In the genomic region with DNA sequence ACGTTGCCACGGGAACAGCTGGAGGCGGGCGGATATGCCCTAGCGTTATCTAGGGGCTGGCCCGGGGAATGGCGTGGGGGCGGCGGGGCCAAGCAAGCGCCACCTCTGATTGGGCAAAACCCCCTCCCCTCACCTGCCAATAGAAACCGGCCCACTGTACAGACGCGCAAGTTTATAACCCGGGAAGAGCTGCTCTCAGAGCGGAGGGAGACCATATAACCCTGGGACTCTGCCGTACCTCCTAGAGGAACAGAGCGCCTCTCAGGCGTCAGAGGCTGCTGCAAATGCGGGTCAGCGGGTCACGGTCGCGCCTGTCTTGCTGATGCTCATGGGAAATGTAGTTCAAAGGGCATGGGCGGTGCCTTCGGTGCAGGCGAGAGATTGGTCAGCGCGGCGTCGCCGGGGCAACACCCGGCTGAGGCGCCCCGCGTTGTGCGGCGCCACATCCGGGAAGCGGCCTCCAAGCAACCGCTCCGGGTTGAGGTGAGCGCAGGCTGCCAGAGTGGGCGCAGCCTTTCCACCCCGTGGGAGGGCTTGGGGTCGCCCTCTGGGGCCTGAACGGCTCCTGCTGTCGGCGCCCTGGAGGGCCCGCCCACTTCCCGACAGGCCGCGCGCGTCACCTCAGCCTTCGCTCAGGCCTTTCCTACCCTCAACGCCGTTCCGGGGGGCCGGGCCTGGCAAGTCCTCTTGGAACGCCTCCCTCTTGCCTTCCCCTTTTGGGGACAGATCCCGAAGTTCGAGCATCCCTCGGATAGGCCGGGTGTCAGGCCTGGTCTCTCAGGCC, we compare ENCODE assay signal across 8 cellular contexts. TPM values are rescaled to one million over a fixed set of nuclear protein-coding genes. Genes with fewer than 3 reads are reported as not detected.
A peak's percentile ranks its signal among the peaks of the same experiment; 100 is the strongest.
DNase-seq lines count a peak whose midpoint lies in the region; ATAC-seq and TF ChIP-seq lines count a peak whose summit lies in the region.

A gene (plus strand): TSS at position 639 of the 784 bp plus-strand sequence. CDS start 867 bp downstream, outside the sequence.

- peaks cover 18% of the 10 kb centered on the region for H3K36me3 ChIP-seq in BJ (ENCODE audit: control insufficient read depth, insufficient read depth, low read length)

- no peaks in the 10 kb centered on the region for H3K27me3 ChIP-seq in BJ (ENCODE audit: control insufficient read depth, insufficient read depth, low read length)

- ATAC-seq in HG03457 (IDR thresholded peaks at IDR 0.05; ENCODE audit: unreplicated experiment), result peak; percentile 61

- CTCF ChIA-PET in BJ (lab: Yijun Ruan, JAX), result no interaction called here

- H3K27ac ChIP-seq in cingulate gyrus (ENCODE audit: low read depth, low read length), result peak within 1 kb of the TSS; percentile 89

- no peak for TF ChIP-seq CTCF in BJ (IDR thresholded peaks at IDR 0.05; ENCODE audit: insufficient read depth, low read depth, low read length)

- H3K4me3 ChIP-seq in BJ (ENCODE audit: low read depth, low read length), result peak within 1 kb of the TSS; percentile 62

- POLR2A ChIA-PET in BJ (lab: Charles Lee), result no interaction called here

- DNase-seq in BJ (ENCODE audit: low read depth) (peak; percentile 84), GM19240 (ENCODE audit: insufficient read length, low spot score) (peak; percentile 97), NCI-H524 (lab: John Stamatoyannopoulos, UW) (peak; percentile 95 to 98), kidney glomerular epithelial cell (lab: John Stamatoyannopoulos, UW) (peak; percentile 96)
- DNase-seq in activated CD4-positive, alpha-beta T cell treated with anti-CD3 and anti-CD28 coated beads for 4 hours, result peak; percentile 94
- DNase-seq in stimulated activated CD4-positive, alpha-beta T cell treated with anti-CD3 and anti-CD28 coated beads, Interleukin-15, amount 100 ng/mL, for 48 hours (ENCODE audit: low read depth in 2 of 2), result peak; percentile 92 to 95

RNA-seq across cellular contexts. Expression of the gene that starts here (rescaled TPM):
- 5.0 and 8.2 TPM in 2 replicates for polyA plus RNA-seq in BJ (2011; rRNA removed)
- 6.1 and 6.4 TPM in 2 replicates for polyA minus RNA-seq in BJ (2011; rRNA and poly(A)+ RNA removed)

Comparison
In these comparisons a context has a peak if more than half of its experiments do, and no peak if none do; other contexts are left out.
1. Peak in every context shown above with its lines: DNase-seq, ATAC-seq, H3K4me3 ChIP-seq and H3K27ac ChIP-seq.